ENCODE assay signal across 30 cellular contexts in genomic region chr16:35239561-35239960, GRCh38.
"Had no signal": no experiment of that assay in that cellular context is flagged by ENCODE, and none has a peak within 500 bp of the region (broad histone marks: within the 10 kb centered on the region; RNA-seq: fewer than 3 reads in every experiment).

No MANE protein-coding gene starts in this region.

- H3K27ac ChIP-seq: dorsolateral prefrontal cortex, epithelial cell of prostate, foreskin keratinocyte, gastroesophageal sphincter, heart left ventricle, hepatocyte, left lung, neutrophil, pancreas, suprapubic skin, transverse colon, upper lobe of right lung, uterus had no signal

- H3K79me2 ChIP-seq: hepatocyte had no signal

- H3K4me1 ChIP-seq: foreskin keratinocyte, gastroesophageal sphincter, heart left ventricle, left lung, pancreas, suprapubic skin, transverse colon, upper lobe of right lung, uterus had no signal

- DNase-seq: dorsolateral prefrontal cortex; effector CD8-positive, alpha-beta T cell; endodermal cell; foreskin keratinocyte; heart left ventricle; left cardiac atrium; left lung; mesenchymal stem cell; mucosa of descending colon; naive B cell; pancreas; retina; stimulated activated CD4-positive, alpha-beta T cell treated with anti-CD3 and anti-CD28 coated beads, Interleukin-12 subunit alpha, Interleukin-12 subunit beta, amount 100 ng/mL, for 4 hours; stimulated activated CD4-positive, alpha-beta T cell treated with anti-CD3 and anti-CD28 coated beads, Interleukin-1b, Interleukin-23, amount 100 ng/mL, for 48 hours; stimulated activated CD4-positive, alpha-beta T cell treated with anti-CD3 and anti-CD28 coated beads, Interleukin-4, amount 100 ng/mL, for 1 hour; stimulated activated CD8-positive, alpha-beta memory T cell treated with anti-CD3 and anti-CD28 coated beads, Interleukin-4, amount 100 ng/mL, for 48 hours; stimulated activated naive CD4-positive, alpha-beta T cell; stimulated activated naive CD8-positive, alpha-beta T cell treated with anti-CD3 and anti-CD28 coated beads, Interleukin-15, amount 100 ng/mL, for 72 hours; transverse colon; upper lobe of right lung; uterus had no signal

- H3K4me2 ChIP-seq: hepatocyte, smooth muscle cell had no signal

- H3K4me3 ChIP-seq: dorsolateral prefrontal cortex, gastroesophageal sphincter, heart left ventricle, hepatocyte, left lung, mucosa of descending colon, pancreas, smooth muscle cell, suprapubic skin, transverse colon, upper lobe of right lung, uterus had no signal

- FAIRE-seq: pancreas had no signal

- ATAC-seq: esophagus mucosa; foreskin keratinocyte; gastroesophageal sphincter; heart left ventricle; left cardiac atrium; left lung; mucosa of descending colon; natural killer cell treated with Interleukin-12 subunit alpha and Interleukin-12 subunit beta and Interleukin-15 and Interleukin-18, amount 100 ng/mL, for 72 hours; pancreas; sciatic nerve; stimulated activated naive CD8-positive, alpha-beta T cell treated with anti-CD3 and anti-CD28 coated beads, Interleukin-15, amount 100 ng/mL, for 72 hours; upper lobe of right lung had no signal

- H2AFZ ChIP-seq: hepatocyte had no signal

- H3K36me3 ChIP-seq: gastroesophageal sphincter, heart left ventricle, left lung, neutrophil, pancreas, suprapubic skin, transverse colon, upper lobe of right lung, uterus had no signal

- H3K27me3 ChIP-seq: foreskin keratinocyte, gastroesophageal sphincter, heart left ventricle, hepatocyte, left lung, neutrophil, pancreas, suprapubic skin, transverse colon, upper lobe of right lung, uterus had no signal

- H3K9me3 ChIP-seq: neutrophil, pancreas, suprapubic skin, upper lobe of right lung, uterus had no signal
